23 cellular contexts compared by ENCODE assay signal in the genomic region with DNA sequence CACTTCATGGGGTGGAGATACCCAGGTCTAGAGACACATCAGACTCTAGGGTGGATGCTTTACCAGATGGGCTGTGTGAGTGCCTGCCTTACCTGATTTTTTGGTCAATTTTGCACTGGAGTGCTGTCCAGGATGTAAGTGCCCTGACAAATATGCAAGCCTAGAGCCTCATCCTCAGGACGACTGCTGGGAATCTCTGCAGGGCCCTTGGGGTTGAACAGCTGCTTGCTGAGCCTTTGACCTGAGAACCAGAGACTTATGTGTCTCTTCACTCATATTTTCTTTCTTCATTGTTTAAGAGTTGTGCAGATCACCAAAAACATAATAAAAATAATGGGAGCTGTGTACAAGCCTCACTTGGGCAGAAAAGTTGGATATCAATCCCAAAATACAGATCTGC.
DNase-seq lines count a peak whose midpoint lies in the region; ATAC-seq and TF ChIP-seq lines count a peak whose summit lies in the region.
"Had no signal": no experiment of that assay in that cellular context is flagged by ENCODE, and none has a peak within 500 bp of the region (broad histone marks: within the 10 kb centered on the region; RNA-seq: fewer than 3 reads in every experiment).

No MANE protein-coding gene starts in this region.

- peak overlapping the region; percentile 16 for H3K27ac Mint-ChIP-seq in T-helper 17 cell
- H3K27ac Mint-ChIP-seq: CD4-positive, alpha-beta memory T cell had no signal

- ATAC-seq in T-helper 17 cell, result no peak
- ATAC-seq: GM12878 had no signal

- H3K27me3 Mint-ChIP-seq in T-helper 17 cell, result peaks cover 6% of the 10 kb centered on the region

- no peak overlapping the region for H4K91ac ChIP-seq in mesenchymal stem cell (ENCODE audit: low read length)

- no peak overlapping the region for H3K4me3 Mint-ChIP-seq in T-helper 17 cell
- H3K4me3 Mint-ChIP-seq: CD4-positive, alpha-beta memory T cell had no signal

- no peak overlapping the region for H3K23ac ChIP-seq in mesenchymal stem cell (ENCODE audit: low read length in 2 of 2)

- no peak overlapping the region for H3K14ac ChIP-seq in mesenchymal stem cell (ENCODE audit: low read length in 2 of 2)

- H3F3A ChIP-seq in smooth muscle cell (ENCODE audit: low read depth), result peaks cover 15% of the 10 kb centered on the region

- H3K4me1 ChIP-seq in smooth muscle cell (ENCODE audit: low read depth) (peaks cover 4% of the 10 kb centered on the region), mesenchymal stem cell (ENCODE audit: control insufficient read depth, insufficient read depth, low read depth, low read length) (no peaks in the 10 kb centered on the region), hepatocyte (ENCODE audit: insufficient read depth) (no peaks in the 10 kb centered on the region)

- H3K9ac ChIP-seq in smooth muscle cell (ENCODE audit: low read depth), result no peak overlapping the region
- no peak overlapping the region for H3K9ac ChIP-seq in mesenchymal stem cell (ENCODE audit: low read length)
- H3K9ac ChIP-seq: KMS-11 had no signal

- H2BK15ac ChIP-seq in mesenchymal stem cell (ENCODE audit: low read depth, poor library complexity, severe bottlenecking), result no peak overlapping the region

- H2BK5ac ChIP-seq in mesenchymal stem cell (ENCODE audit: low read depth, low read length, poor library complexity, severe bottlenecking), result no peak overlapping the region

- 63% methylated on average over 1 of the region's 1 CpG for WGBS in smooth muscle cell (ENCODE audit: low lambda C conversion rate)
- WGBS in mesenchymal stem cell, result 61% methylated on average over 1 of the region's 1 CpG
- WGBS in hepatocyte (ENCODE audit: low lambda C conversion rate, missing lambda C conversion rate), result 81% methylated on average over 1 of the region's 1 CpG

- H3K4me3 ChIP-seq in choroid plexus epithelial cell (ENCODE audit: low read depth, low read length) (no peak overlapping the region), smooth muscle cell (no peak overlapping the region), mesenchymal stem cell (ENCODE audit: insufficient read depth in 1 of 2, low read depth in 1 of 2, low read length in 2 of 2) (no peak overlapping the region), hepatocyte (no peak overlapping the region)
- H3K4me3 ChIP-seq: GM12878 had no signal

- H3K79me2 ChIP-seq in smooth muscle cell (ENCODE audit: low read depth) (no peaks in the 10 kb centered on the region), hepatocyte (no peaks in the 10 kb centered on the region)

- no peak for TF ChIP-seq CTCF in choroid plexus epithelial cell (conservative IDR thresholded peaks at IDR 0.05; ENCODE audit: low read depth, low read length)
- TF ChIP-seq CTCF in smooth muscle cell (IDR thresholded peaks at IDR 0.05; ENCODE audit: borderline replicate concordance, insufficient read depth, poor library complexity, severe bottlenecking), result no peak
- TF ChIP-seq CTCF in hepatocyte (IDR thresholded peaks at IDR 0.05; ENCODE audit: poor library complexity), result no peak

- no peaks in the 10 kb centered on the region for H3K27me3 ChIP-seq in smooth muscle cell (ENCODE audit: low read depth)
- H3K27me3 ChIP-seq in mesenchymal stem cell (ENCODE audit: control insufficient read depth in 1 of 2, insufficient read depth in 1 of 2, low read length in 2 of 2), result no peaks in the 10 kb centered on the region
- H3K27me3 ChIP-seq in hepatocyte, result no peaks in the 10 kb centered on the region

- no peaks in the 10 kb centered on the region for H3K9me2 ChIP-seq in hepatocyte (replicated peaks; ENCODE audit: insufficient read depth)

- H3K9me3 ChIP-seq in T-helper 17 cell (ENCODE audit: control insufficient read depth, low read length, poor library complexity, severe bottlenecking) (no peaks in the 10 kb centered on the region), smooth muscle cell (replicated peaks; ENCODE audit: low read depth) (no peaks in the 10 kb centered on the region), mesenchymal stem cell (ENCODE audit: control insufficient read depth, low read length) (no peaks in the 10 kb centered on the region), hepatocyte (ENCODE audit: low read depth) (no peaks in the 10 kb centered on the region)

- peak overlapping the region; percentile 73 for H3K27ac ChIP-seq in smooth muscle cell (ENCODE audit: low read depth)
- no peak overlapping the region for H3K27ac ChIP-seq in mesenchymal stem cell (ENCODE audit: low read length, poor library complexity, severe bottlenecking)
- H3K27ac ChIP-seq in hepatocyte, result no peak overlapping the region
- H3K27ac ChIP-seq: KMS-11, RWPE1 had no signal

- H3K36me3 ChIP-seq in smooth muscle cell (ENCODE audit: low read depth) (no peaks in the 10 kb centered on the region), mesenchymal stem cell (ENCODE audit: control insufficient read depth in 1 of 2, insufficient read depth in 2 of 2, low read depth in 1 of 2, low read length in 2 of 2) (no peaks in the 10 kb centered on the region), hepatocyte (replicated peaks; ENCODE audit: insufficient read depth, low read depth) (no peaks in the 10 kb centered on the region)

- peak overlapping the region in 1 of 2 experiments; percentile 58 for H3K18ac ChIP-seq in mesenchymal stem cell (ENCODE audit: low read depth in 1 of 2, low read length in 2 of 2)

- H3K79me1 ChIP-seq in mesenchymal stem cell (replicated peaks; ENCODE audit: low read length, poor library complexity, severe bottlenecking), result no peaks in the 10 kb centered on the region

- no peaks in the 10 kb centered on the region for H3K4me1 Mint-ChIP-seq in T-helper 17 cell
- H3K4me1 Mint-ChIP-seq: CD4-positive, alpha-beta memory T cell had no signal

- H3K4ac ChIP-seq in mesenchymal stem cell (ENCODE audit: low read depth in 1 of 2, low read length in 2 of 2), result no peak overlapping the region

- no peak overlapping the region for H4K8ac ChIP-seq in mesenchymal stem cell (ENCODE audit: low read length)

- H3K4me2 ChIP-seq in smooth muscle cell (no peak overlapping the region), mesenchymal stem cell (ENCODE audit: low read length, poor library complexity, severe bottlenecking) (no peak overlapping the region), hepatocyte (no peak overlapping the region)
- H3K4me2 ChIP-seq: KMS-11 had no signal

- H2BK120ac ChIP-seq in mesenchymal stem cell (ENCODE audit: low read depth, low read length), result no peak overlapping the region

- H3K36me3 Mint-ChIP-seq in T-helper 17 cell (ENCODE audit: low read depth), result no peaks in the 10 kb centered on the region
- H3K36me3 Mint-ChIP-seq: CD4-positive, alpha-beta memory T cell had no signal

- no peaks in the 10 kb centered on the region for H4K20me1 ChIP-seq in smooth muscle cell (ENCODE audit: low read depth)
- H4K20me1 ChIP-seq in hepatocyte (ENCODE audit: insufficient read depth, poor library complexity, severe bottlenecking), result no peaks in the 10 kb centered on the region

- H2AFZ ChIP-seq in smooth muscle cell (ENCODE audit: low read depth), result no peak overlapping the region
- H2AFZ ChIP-seq in mesenchymal stem cell (ENCODE audit: low read depth, low read length), result no peak overlapping the region
- no peak overlapping the region for H2AFZ ChIP-seq in hepatocyte

- no peak for DNase-seq in T-helper 17 cell
- DNase-seq in choroid plexus epithelial cell (ENCODE audit: low read depth), result peak; percentile 26
- DNase-seq in myocyte (ENCODE audit: low read depth), result peak; percentile 81
- no peak for DNase-seq in smooth muscle cell (lab: John Stamatoyannopoulos, UW; ENCODE audit: unreplicated experiment)
- no peak for DNase-seq in mesenchymal stem cell
- DNase-seq in OCI-M2 (lab: John Stamatoyannopoulos, UW; ENCODE audit: unreplicated experiment), result no peak
- DNase-seq in hepatocyte (ENCODE audit: low spot score), result no peak
- DNase-seq in D341Med (ENCODE audit: low spot score), result no peak
- DNase-seq: C1 segment of cervical spinal cord; CD4-positive, alpha-beta memory T cell; COR-L47; GDM1; HCEC 1CT; NCI-H1048; NCI-H1417; NCI-H1694; NCI-H2029 treated with DMSO at 0.1 percent for 48 hours; NCI-H2227 treated with DMSO at 0.1 percent for 48 hours; NCI-H510A; SHP77 had no signal

- no peak overlapping the region for H2BK12ac ChIP-seq in mesenchymal stem cell (ENCODE audit: low read length in 2 of 2)

- no peak overlapping the region for H2AK5ac ChIP-seq in mesenchymal stem cell (ENCODE audit: low read length, severe bottlenecking)

Comparison
In these comparisons a context has a peak if more than half of its experiments do, and no peak if none do; other contexts are left out.
1. DNase-seq: peak in choroid plexus epithelial cell (single experiment) and myocyte (single experiment); none in T-helper 17 cell (0 of 3), smooth muscle cell (single experiment), mesenchymal stem cell (single experiment), OCI-M2 (single experiment), hepatocyte (single experiment) and D341Med (single experiment).